9 cellular contexts compared by ENCODE assay signal in the genomic region with DNA sequence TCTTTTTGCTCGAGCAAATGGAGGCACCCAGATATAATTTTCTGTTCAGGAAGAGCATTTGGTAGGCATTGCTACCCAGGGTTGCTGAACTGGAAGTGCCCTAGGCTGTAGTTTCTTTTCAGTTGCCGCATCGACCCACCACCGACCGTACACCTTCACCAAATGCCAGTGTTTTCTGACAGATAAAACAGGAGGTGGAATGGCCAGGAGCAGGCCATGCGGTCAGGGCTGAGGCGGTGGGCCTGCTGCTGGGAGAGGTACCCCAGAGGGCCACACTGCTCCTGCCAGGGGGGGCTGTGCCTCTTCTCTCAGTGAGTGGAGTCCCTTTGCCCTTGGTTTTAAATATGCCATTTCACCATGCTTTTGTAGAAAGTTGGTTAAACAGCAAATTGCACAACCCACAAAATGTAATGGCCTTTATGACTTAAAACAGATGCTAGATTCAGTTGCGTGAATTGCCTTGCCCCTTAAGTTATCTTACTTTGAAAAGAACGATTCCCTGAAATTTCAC. TPM values are rescaled to one million over a fixed set of nuclear protein-coding genes. Genes with fewer than 3 reads are reported as not detected.
DNase-seq lines count a peak whose midpoint lies in the region; ATAC-seq lines count a peak whose summit lies in the region.
"Had no signal": no experiment of that assay in that cellular context is flagged by ENCODE, and none has a peak within 500 bp of the region (broad histone marks: within the 10 kb centered on the region; RNA-seq: fewer than 3 reads in every experiment).

No MANE protein-coding gene starts in this region.

- no peaks in the 10 kb centered on the region for H3K79me1 ChIP-seq in mesendoderm (ENCODE audit: low read length)

- WGBS in esophagus, 2 donors: 43 to 49% methylated on average over 9 of the region's 9 CpGs
- no CpG with 5 or more reads among the region's 9 CpGs for WGBS in mesendoderm (ENCODE audit: extremely low coverage, insufficient coverage, low lambda C conversion rate)

- H4K8ac ChIP-seq in mesendoderm (ENCODE audit: low read depth, low read length): no peak overlapping the region

- H3K27ac ChIP-seq in SK-N-MC (peak overlapping the region; percentile 79; the same call in 1 of the 2 replicates), esophagus (ENCODE audit: low read depth in 2 of 2, low read length in 1 of 2) (peak overlapping the region; percentile 81 to 86), rectal smooth muscle tissue (ENCODE audit: low read depth, low read length) (peak overlapping the region; percentile 72), mesendoderm (ENCODE audit: low read depth, low read length) (no peak overlapping the region)

- no peak overlapping the region for H3K4ac ChIP-seq in mesendoderm (ENCODE audit: low read depth, low read length)

- H3K79me2 ChIP-seq in mesendoderm (ENCODE audit: control insufficient read depth, insufficient read depth, low read length): no peaks in the 10 kb centered on the region

- DNase-seq in EL: peak; percentile 29
- peak; percentile 1 for DNase-seq in SK-N-MC (ENCODE audit: low read depth, low spot score)
- no peak for DNase-seq in mesendoderm
- DNase-seq in NCI-H1930 (lab: John Stamatoyannopoulos, UW): no peak
- no peak for DNase-seq in iPS-NIHi11 (ENCODE audit: low spot score)
- DNase-seq: left cardiac atrium had no signal

- no peaks in the 10 kb centered on the region for H3K27me3 ChIP-seq in esophagus (ENCODE audit: control insufficient read depth in 1 of 2, insufficient read depth in 2 of 2, low read length in 2 of 2)
- no peaks in the 10 kb centered on the region for H3K27me3 ChIP-seq in rectal smooth muscle tissue (ENCODE audit: control insufficient read depth, insufficient read depth, low read length)
- H3K27me3 ChIP-seq in mesendoderm (ENCODE audit: insufficient read depth, low read length, poor library complexity): no peaks in the 10 kb centered on the region

- H3K9ac ChIP-seq in SK-N-MC (ENCODE audit: insufficient read length): peak overlapping the region; percentile 64
- no peak overlapping the region for H3K9ac ChIP-seq in rectal smooth muscle tissue (ENCODE audit: low read length)
- no peak overlapping the region for H3K9ac ChIP-seq in mesendoderm (ENCODE audit: low read length)

- H3K23ac ChIP-seq in mesendoderm (ENCODE audit: low read length): no peak overlapping the region

- peak overlapping the region; percentile 72 for H3K4me3 ChIP-seq in SK-N-MC
- H3K4me3 ChIP-seq in esophagus (ENCODE audit: low read depth in 1 of 2, low read length in 2 of 2): peak overlapping the region; percentile 27 to 54
- peak overlapping the region; percentile 57 for H3K4me3 ChIP-seq in rectal smooth muscle tissue (ENCODE audit: low read length)
- H3K4me3 ChIP-seq in mesendoderm (ENCODE audit: low read length): no peak overlapping the region

- H3K4me1 ChIP-seq in esophagus (ENCODE audit: control insufficient read depth in 2 of 2, insufficient read depth in 2 of 2, low read length in 1 of 2): peaks cover 5 to 21% of the 10 kb centered on the region in 2 donors
- H3K4me1 ChIP-seq in rectal smooth muscle tissue (ENCODE audit: control insufficient read depth, insufficient read depth, low read length): peaks cover 7% of the 10 kb centered on the region
- no peaks in the 10 kb centered on the region for H3K4me1 ChIP-seq in mesendoderm (ENCODE audit: control insufficient read depth, low read depth, low read length)

- no peak for ATAC-seq in HG03354 (IDR thresholded peaks at IDR 0.05; ENCODE audit: poor library complexity, severe bottlenecking, unreplicated experiment)

- H3K36me3 ChIP-seq in SK-N-MC (ENCODE audit: insufficient read depth, low read length) (no peaks in the 10 kb centered on the region), esophagus (ENCODE audit: control insufficient read depth in 2 of 2, insufficient read depth in 2 of 2, low read length in 1 of 2) (no peaks in the 10 kb centered on the region), rectal smooth muscle tissue (ENCODE audit: control insufficient read depth, insufficient read depth, low read length) (no peaks in the 10 kb centered on the region), mesendoderm (ENCODE audit: control insufficient read depth, insufficient read depth, low read length) (no peaks in the 10 kb centered on the region)

- no peak overlapping the region for H3K56ac ChIP-seq in mesendoderm (ENCODE audit: low read length)

- no peak overlapping the region for H2BK15ac ChIP-seq in mesendoderm (replicated peaks; ENCODE audit: low read depth)

- no peak overlapping the region for H2BK120ac ChIP-seq in mesendoderm (ENCODE audit: low read depth, low read length)

- H3K4me2 ChIP-seq in mesendoderm (ENCODE audit: low read length): no peak overlapping the region

- no peaks in the 10 kb centered on the region for H3K9me3 ChIP-seq in SK-N-MC (ENCODE audit: low read depth, low read length)
- no peaks in the 10 kb centered on the region for H3K9me3 ChIP-seq in esophagus (ENCODE audit: control insufficient read depth in 2 of 2, insufficient read depth in 1 of 2, low read depth in 1 of 2, low read length in 1 of 2)

- H2AK5ac ChIP-seq in mesendoderm (ENCODE audit: low read length): no peak overlapping the region

- no peak overlapping the region for H4K5ac ChIP-seq in mesendoderm (ENCODE audit: low read length)

- H3K18ac ChIP-seq in mesendoderm (ENCODE audit: low read length): no peak overlapping the region

- no peak overlapping the region for H2BK5ac ChIP-seq in mesendoderm (ENCODE audit: low read length)

RNA-seq across cellular contexts. Expression of gene TSHZ1, which starts 36.5 kb away (rescaled TPM):
- polyA plus RNA-seq in esophagus: 1 to 10 TPM; 4.7 to 6.7 TPM
- polyA plus RNA-seq in mesendoderm (2013, experiment 1 of 2): 0.32 TPM
- 0.21 TPM for polyA plus RNA-seq in mesendoderm (2013, experiment 2 of 2)

RNA-seq across cellular contexts. Expression of gene PTGR3, which starts 38.2 kb away (rescaled TPM):
- 10 to 100 TPM; 10.8 to 14.4 TPM for polyA plus RNA-seq in esophagus
- 1.3 TPM for polyA plus RNA-seq in mesendoderm (2013, experiment 1 of 2)
- 1.3 TPM for polyA plus RNA-seq in mesendoderm (2013, experiment 2 of 2)

Comparison
In these comparisons a context has a peak if more than half of its experiments do, and no peak if none do; other contexts are left out.
1. DNase-seq: peak in EL (single experiment) and SK-N-MC (single experiment); none in mesendoderm (single experiment), NCI-H1930 (0 of 2) and iPS-NIHi11 (single experiment).